ENCODE assay signal across 8 cellular contexts in genomic region chr7:128459394-128459878, GRCh38. TPM values are rescaled to one million over a fixed set of nuclear protein-coding genes. Genes with fewer than 3 reads are reported as not detected.
DNase-seq lines count a peak whose midpoint lies in the region; ATAC-seq and TF ChIP-seq lines count a peak whose summit lies in the region.

No MANE protein-coding gene starts in this region.

- TF ChIP-seq POLR2A in right lobe of liver (IDR thresholded peaks at IDR 0.05) = no peak

- ATAC-seq in HG02840 (IDR thresholded peaks at IDR 0.05; ENCODE audit: low FRiP score, unreplicated experiment) (peak; percentile 42), right lobe of liver (peak; percentile 36 to 67 (median 52))

- H3K27me3 ChIP-seq in right lobe of liver = no peaks in the 10 kb centered on the region

- H3K4me3 ChIP-seq in WI38 (ENCODE audit: low read depth, low read length) = no peak overlapping the region
- no peak overlapping the region for H3K4me3 ChIP-seq in right lobe of liver

- TF ChIP-seq CTCF in GM12874 (IDR thresholded peaks at IDR 0.05; ENCODE audit: insufficient read depth, low read depth, low read length) = peak; percentile 67
- peak; percentile 77 for TF ChIP-seq CTCF in WI38 (IDR thresholded peaks at IDR 0.05; ENCODE audit: low read depth, low read length)
- peak; percentile 70 to 81 (median 74) for TF ChIP-seq CTCF in right lobe of liver (IDR thresholded peaks at IDR 0.05)

- intact Hi-C loops in right lobe of liver (cut with DNase I) = no loop called here

- DNase-seq in A172 (ENCODE audit: low spot score) (peak; percentile 43), NCI-H2081 treated with DMSO at 0.1 percent for 48 hours (lab: John Stamatoyannopoulos, UW) (peak; percentile 17), cerebellar cortex (ENCODE audit: low spot score) (peak; percentile 81), right lobe of liver (peak in 1 of 3 donors; percentile 56)
- DNase-seq in stimulated activated CD8-positive, alpha-beta memory T cell treated with anti-CD3 and anti-CD28 coated beads, Interleukin-12 subunit alpha, Interleukin-12 subunit beta, amount 100 ng/mL, for 4 hours (ENCODE audit: low read depth) = peak; percentile 37

- H3K9me3 ChIP-seq in right lobe of liver = no peaks in the 10 kb centered on the region

- 31% methylated on average over 5 of the region's 5 CpGs for WGBS in right lobe of liver (ENCODE audit: insufficient coverage, low coverage, low lambda C conversion rate, missing lambda C conversion rate)

- peaks cover 0 to 22% (median 3%) of the 10 kb centered on the region in 4 donors for H3K4me1 ChIP-seq in right lobe of liver

- H3K36me3 ChIP-seq in right lobe of liver = no peaks in the 10 kb centered on the region

- H3K27ac ChIP-seq in right lobe of liver = no peak overlapping the region

RNA-seq across cellular contexts. Expression of gene HILPDA, which starts 3.8 kb away (rescaled TPM):
- total RNA-seq in A172 (2014; rRNA removed; shearing (Covaris generic)) = 9.3 and 18.2 TPM in 2 replicates
- total RNA-seq in right lobe of liver = 10 to 100 TPM in 1 of 6 experiments, 1 to 10 TPM in 5; 1.8 to 60.6 (median 3.6) TPM

RNA-seq across cellular contexts. Expression of gene METTL2B, which starts 17.1 kb away (rescaled TPM):
- 37.6 and 46.4 TPM in 2 replicates for total RNA-seq in A172 (2014; rRNA removed; shearing (Covaris generic))
- 10 to 100 TPM; 10.8 to 15.1 (median 13.6) TPM for total RNA-seq in right lobe of liver

RNA-seq across cellular contexts. Expression of gene IMPDH1, which starts 49.7 kb away (rescaled TPM):
- 77.8 and 78.1 TPM in 2 replicates for total RNA-seq in A172 (2014; rRNA removed; shearing (Covaris generic))
- 1 to 10 TPM; 3.0 to 9.8 (median 5.5) TPM for total RNA-seq in right lobe of liver
